Comparison of ENCODE assay signal across 8 cellular contexts in genomic region chr7:141158562-141158961, GRCh38.
DNase-seq lines count a peak whose midpoint lies in the region; ATAC-seq and TF ChIP-seq lines count a peak whose summit lies in the region.

No MANE protein-coding gene starts in this region.

- DNase-seq in GM06990 (ENCODE audit: extremely low read depth, insufficient read length) (peak; percentile 9), amniotic stem cell (lab: John Stamatoyannopoulos, UW) (peak; percentile 66), mucosa of gallbladder (ENCODE audit: low spot score) (peak; percentile 19), germinal center (ENCODE audit: low spot score) (no peak), NCI-H345 treated with DMSO at 0.1 percent for 48 hours (lab: John Stamatoyannopoulos, UW; ENCODE audit: unreplicated experiment) (no peak)
- no peak for DNase-seq in activated naive CD4-positive, alpha-beta T cell treated with anti-CD3 and anti-CD28 coated beads, Interleukin-2, amount 50 U/mL, for 16 hours

- ATAC-seq in HG03108 (IDR thresholded peaks at IDR 0.05; ENCODE audit: unreplicated experiment) (peak; percentile 85), GM18498 (IDR thresholded peaks at IDR 0.05; ENCODE audit: unreplicated experiment) (no peak)

- H3K4me3 ChIP-seq in GM06990 (replicated peaks; ENCODE audit: low read depth, low read length) = no peak overlapping the region

- H3K27me3 ChIP-seq in GM06990 (replicated peaks; ENCODE audit: control insufficient read depth, insufficient read depth, low read length) = no peaks in the 10 kb centered on the region

- TF ChIP-seq CTCF in GM06990 (IDR thresholded peaks at IDR 0.05; ENCODE audit: insufficient read depth, low read length, poor library complexity, severe bottlenecking) = no peak

- no peaks in the 10 kb centered on the region for H3K36me3 ChIP-seq in GM06990 (ENCODE audit: control insufficient read depth, insufficient read depth, low read length)

Comparison
In these comparisons a context has a peak if more than half of its experiments do, and no peak if none do; other contexts are left out.
1. DNase-seq: peak in GM06990 (single experiment), amniotic stem cell (single experiment) and mucosa of gallbladder (single experiment); none in activated naive CD4-positive, alpha-beta T cell treated with anti-CD3 and anti-CD28 coated beads, Interleukin-2, amount 50 U/mL, for 16 hours (single experiment), germinal center (single experiment) and NCI-H345 treated with DMSO at 0.1 percent for 48 hours (single experiment).